8 cellular contexts compared by ENCODE assay signal in genomic region chr2:200862532-200863000, GRCh38. TPM values are rescaled to one million over a fixed set of nuclear protein-coding genes. Genes with fewer than 3 reads are reported as not detected.
DNase-seq lines count a peak whose midpoint lies in the region; ATAC-seq, FAIRE-seq and TF ChIP-seq lines count a peak whose summit lies in the region.

No MANE protein-coding gene starts in this region.

- BruUV-seq in Panc1 (replicated peaks; lab: Mats Ljungman, UMichigan), result TSS peak; percentile 74

- peak; percentile 77 to 91 for TF ChIP-seq POLR2A in gastrocnemius medialis (IDR thresholded peaks at IDR 0.05)

- in situ Hi-C loops in Panc1 (cut with HindIII; ENCODE audit: low pct_unique_long_range_greater_than_20kb, low sequenced_read_pairs), result no loop called here
- in situ Hi-C loops in gastrocnemius medialis (cut with MboI; ENCODE audit: low sequenced_read_pairs in 4 of 4), result loop anchor here in 1 of 4 donors (10.0 kb wide), 1 partner anchor 48 kb away; the partner anchor contains the start of gene BZW1

- H3K9me3 ChIP-seq in Panc1 (ENCODE audit: control insufficient read depth, insufficient read depth, low read depth, low read length) (no peaks in the 10 kb centered on the region), gastrocnemius medialis (no peaks in the 10 kb centered on the region)

- DNase-seq in activated gamma-delta T cell treated with Interleukin-2 at 50 U/mL for 16 hours, result peak; percentile 46
- no peak for DNase-seq in activated gamma-delta T cell (lab: John Stamatoyannopoulos, UW)
- no peak for DNase-seq in Panc1 (ENCODE audit: low read depth, low spot score)
- peak; percentile 37 for DNase-seq in activated gamma-delta T cell treated with anti-CD3 and anti-CD28 coated beads, Interleukin-2, amount 50 U/mL, for 16 hours (ENCODE audit: low read depth)
- DNase-seq in glutamatergic neuron, result peak; percentile 21
- DNase-seq in gastrocnemius medialis, result peak; percentile 49 to 61
- no peak for DNase-seq in HTR-8/SVneo (ENCODE audit: insufficient read length, low spot score)

- peak overlapping the region; percentile 96 for H3K4me3 Mint-ChIP-seq in glutamatergic neuron (ENCODE audit: unreplicated experiment)

- H3K9me3 Mint-ChIP-seq in glutamatergic neuron (ENCODE audit: unreplicated experiment), result peaks cover 14% of the 10 kb centered on the region

- TF ChIP-seq CTCF in Panc1 (IDR thresholded peaks at IDR 0.05) (no peak), glutamatergic neuron (IDR thresholded peaks at IDR 0.05; ENCODE audit: partially characterized antibody, unreplicated experiment) (no peak), gastrocnemius medialis (IDR thresholded peaks at IDR 0.05 in 4 of 5, conservative IDR thresholded peaks at IDR 0.05 in 1 of 5) (no peak)

- peaks cover 8% of the 10 kb centered on the region for H3K27me3 Mint-ChIP-seq in glutamatergic neuron (ENCODE audit: unreplicated experiment)

- peak overlapping the region; percentile 100 for H3K27ac Mint-ChIP-seq in glutamatergic neuron (ENCODE audit: unreplicated experiment)

- no peak for FAIRE-seq in HTR-8/SVneo (lab: Jason Lieb, UNC)

- peaks cover 5% of the 10 kb centered on the region for H3K36me3 Mint-ChIP-seq in glutamatergic neuron (ENCODE audit: unreplicated experiment)

- H3K4me1 ChIP-seq in Panc1 (ENCODE audit: control insufficient read depth, insufficient read depth, low read length), result peaks cover 23% of the 10 kb centered on the region
- H3K4me1 ChIP-seq in gastrocnemius medialis, result peaks cover 40 to 44% of the 10 kb centered on the region in 2 donors

- H3K36me3 ChIP-seq in Panc1 (ENCODE audit: control insufficient read depth, insufficient read depth, low read length) (peaks cover 31% of the 10 kb centered on the region), gastrocnemius medialis (peaks cover 0 to 35% of the 10 kb centered on the region in 2 donors)

- ATAC-seq in Panc1 (no peak), gastrocnemius medialis (peak in 1 of 2 donors; percentile 43), GM21825 (IDR thresholded peaks at IDR 0.05; ENCODE audit: unreplicated experiment) (no peak)

- CTCF ChIA-PET in Panc1 (lab: Charles Lee), result no interaction called here

- H3K27ac ChIP-seq in Panc1 (ENCODE audit: low read length) (peak overlapping the region; percentile 99), gastrocnemius medialis (peak overlapping the region; percentile 100)

- no peaks in the 10 kb centered on the region for H3K27me3 ChIP-seq in Panc1 (ENCODE audit: control insufficient read depth, insufficient read depth, low read length)
- H3K27me3 ChIP-seq in gastrocnemius medialis, result no peaks in the 10 kb centered on the region

- H3K4me3 ChIP-seq in Panc1 (ENCODE audit: low read depth in 2 of 2, low read length in 2 of 2) (peak overlapping the region; percentile 93 to 97), gastrocnemius medialis (peak overlapping the region; percentile 97 to 99 (median 98))

- POLR2A ChIA-PET in Panc1 (lab: Charles Lee), result no interaction called here

- peaks cover 22% of the 10 kb centered on the region for H3K4me1 Mint-ChIP-seq in glutamatergic neuron (ENCODE audit: low read depth, unreplicated experiment)

- intact Hi-C loops in Panc1 (cut with micrococcal nuclease; ENCODE audit: unreplicated experiment), result loop anchor here (5.0 kb wide), 1 partner anchor 150 kb away; no protein-coding TSS in a partner anchor
- intact Hi-C loops in gastrocnemius medialis (cut with DNase I; ENCODE audit: low total_unique reads), result loop anchor here (10.0 kb wide), 1 partner anchor 1512 kb away; the partner anchor contains the start of gene BMPR2

RNA-seq across cellular contexts. Expression of gene CLK1, which starts 1.9 kb away (rescaled TPM):
- total RNA-seq in Panc1 (2021; ENCODE audit: unreplicated experiment) (46.6 TPM), glutamatergic neuron (ENCODE audit: unreplicated experiment) (141 TPM), gastrocnemius medialis (100 to 1,000 TPM in 2 of 4 donors, 10 to 100 TPM in 2; 61.6 to 104 (median 85.3) TPM)
- polyA plus RNA-seq in Panc1 (2012; ENCODE audit: insufficient read length), result 11.5 TPM

RNA-seq across cellular contexts. Expression of gene PPIL3, which starts 26.3 kb away (rescaled TPM):
- total RNA-seq in Panc1 (2021; ENCODE audit: unreplicated experiment), result 12.2 TPM
- polyA plus RNA-seq in Panc1 (2012; ENCODE audit: insufficient read length), result 7.7 TPM
- total RNA-seq in glutamatergic neuron (ENCODE audit: unreplicated experiment), result 44.9 TPM
- total RNA-seq in gastrocnemius medialis, result 10 to 100 TPM in 3 of 4 donors, 1 to 10 TPM in 1; 8.4 to 29.2 (median 14.3) TPM

RNA-seq across cellular contexts. Expression of gene NIF3L1, which starts 26.6 kb away (rescaled TPM):
- total RNA-seq in Panc1 (2021; ENCODE audit: unreplicated experiment) (37.4 TPM), glutamatergic neuron (ENCODE audit: unreplicated experiment) (19.7 TPM), gastrocnemius medialis (10 to 100 TPM; 17.0 to 28.7 (median 22.4) TPM)
- polyA plus RNA-seq in Panc1 (2012; ENCODE audit: insufficient read length), result 28.4 TPM

RNA-seq across cellular contexts. Expression of gene BZW1, which starts 50.9 kb away (rescaled TPM):
- total RNA-seq in Panc1 (2021; ENCODE audit: unreplicated experiment) (247 TPM), glutamatergic neuron (ENCODE audit: unreplicated experiment) (232 TPM), gastrocnemius medialis (100 to 1,000 TPM; 204 to 317 (median 240) TPM)
- 142 TPM for polyA plus RNA-seq in Panc1 (2012; ENCODE audit: insufficient read length)

Comparison
In these comparisons a context has a peak if more than half of its experiments do, and no peak if none do; other contexts are left out.
1. DNase-seq: peak in activated gamma-delta T cell treated with Interleukin-2 at 50 U/mL for 16 hours (single experiment), activated gamma-delta T cell treated with anti-CD3 and anti-CD28 coated beads, Interleukin-2, amount 50 U/mL, for 16 hours (single experiment), glutamatergic neuron (single experiment) and gastrocnemius medialis (2 of 2); none in activated gamma-delta T cell (single experiment), Panc1 (single experiment) and HTR-8/SVneo (single experiment).